ENCODE assay signal across 10 cellular contexts in genomic region chr12:25808604-25809003, GRCh38.
"Had no signal": no experiment of that assay in that cellular context is flagged by ENCODE, and none has a peak within 500 bp of the region (broad histone marks: within the 10 kb centered on the region; RNA-seq: fewer than 3 reads in every experiment).

No MANE protein-coding gene starts in this region.

- H3K9me3 Mint-ChIP-seq: GM23338 had no signal

- H3K9me3 ChIP-seq: HAP-1 had no signal

- H3K4me3 Mint-ChIP-seq: GM23338, H9, HFFc6 had no signal

- H3K9ac ChIP-seq: GM23248 had no signal

- H3K4me2 ChIP-seq: GM23338 had no signal

- FAIRE-seq: H54 had no signal

- DNase-seq: GM23248, GOT3, H7, H9, HCEC 1CT, HFFc6 had no signal

- H2AFZ ChIP-seq: GM23248, GM23338 had no signal

- H3K27ac Mint-ChIP-seq: GM23338, H9, HFFc6 had no signal

- ATAC-seq: GM23338, HCT116 had no signal

- H3K36me3 ChIP-seq: HAP-1 had no signal

- H3K27ac ChIP-seq: GM23248 had no signal

- H3K4me3 ChIP-seq: GM23248, GM23338, HAP-1 had no signal
